In the genomic region with DNA sequence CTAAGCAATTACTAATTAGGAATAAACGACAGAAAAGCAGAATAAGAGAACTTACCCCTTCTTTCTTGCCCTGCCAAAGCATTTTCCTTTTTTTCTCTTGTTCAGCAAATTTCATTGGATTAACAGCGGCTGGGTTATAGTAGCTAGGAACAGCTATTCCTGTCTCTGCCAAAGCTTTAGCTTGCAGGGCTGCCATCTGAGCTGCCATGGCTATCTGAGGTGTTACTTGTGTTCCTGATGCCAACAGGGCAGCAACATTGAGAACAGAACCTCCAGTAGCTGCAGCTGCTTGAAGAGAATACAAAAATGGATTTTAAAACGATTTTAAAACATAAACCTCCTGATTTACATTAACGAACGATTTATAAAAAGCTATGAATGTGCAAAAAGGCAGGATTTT, we compare ENCODE assay signal across 23 cellular contexts.
"Had no signal": no experiment of that assay in that cellular context is flagged by ENCODE, and none has a peak within 500 bp of the region (broad histone marks: within the 10 kb centered on the region; RNA-seq: fewer than 3 reads in every experiment).

No MANE protein-coding gene starts in this region.

- H3K4me3 ChIP-seq: SJSA1 had no signal

- H3K4me1 Mint-ChIP-seq: brain had no signal

- H3K27ac Mint-ChIP-seq: activated CD4-positive, alpha-beta T cell treated with anti-CD3 and anti-CD28 coated beads, Interleukin-2, amount 10 ng/mL, durations not matched to agents 24 days and 14 days; activated CD8-positive, alpha-beta memory T cell treated with anti-CD3 and anti-CD28 coated beads, Interleukin-2, amount 10 ng/mL, durations not matched to agents 7 days and 5 days; brain; T-helper 1 cell treated with Interleukin-12 subunit alpha and Interleukin-12 subunit beta and Interleukin-4 antibody, amounts not matched to agents 30 μg/mL and 1 μg/mL, for 36 hours had no signal

- H3K9me3 ChIP-seq: SJSA1 had no signal

- H3K4me3 Mint-ChIP-seq: activated CD4-positive, alpha-beta T cell treated with anti-CD3 and anti-CD28 coated beads, Interleukin-2, amount 10 ng/mL, durations not matched to agents 24 days and 14 days; activated CD8-positive, alpha-beta memory T cell treated with anti-CD3 and anti-CD28 coated beads, Interleukin-2, amount 10 ng/mL, durations not matched to agents 7 days and 5 days; brain; T-helper 1 cell treated with Interleukin-12 subunit alpha and Interleukin-12 subunit beta and Interleukin-4 antibody, amounts not matched to agents 30 μg/mL and 1 μg/mL, for 36 hours had no signal

- H3K4me1 ChIP-seq: SJSA1 had no signal

- H3K27me3 ChIP-seq: SJSA1 had no signal

- ATAC-seq: activated CD8-positive, alpha-beta memory T cell treated with anti-CD3 and anti-CD28 coated beads, Interleukin-2, amount 10 ng/mL, durations not matched to agents 7 days and 5 days; activated naive CD4-positive, alpha-beta T cell treated with anti-CD3 and anti-CD28 coated beads, Interleukin-2, amount 50 U/mL, for 72 hours; Panc1 had no signal

- H3K27ac ChIP-seq: SJSA1 had no signal

- H3K27me3 Mint-ChIP-seq: activated CD4-positive, alpha-beta T cell treated with anti-CD3 and anti-CD28 coated beads, Interleukin-2, amount 10 ng/mL, durations not matched to agents 24 days and 14 days; activated CD8-positive, alpha-beta memory T cell treated with anti-CD3 and anti-CD28 coated beads, Interleukin-2, amount 10 ng/mL, durations not matched to agents 7 days and 5 days; brain had no signal

- H3K9me3 Mint-ChIP-seq: activated CD4-positive, alpha-beta T cell treated with anti-CD3 and anti-CD28 coated beads, Interleukin-2, amount 10 ng/mL, durations not matched to agents 24 days and 14 days; activated naive CD4-positive, alpha-beta T cell treated with anti-CD3 and anti-CD28 coated beads, Interleukin-2, amount 50 U/mL, for 72 hours; brain; T-helper 1 cell treated with Interleukin-12 subunit alpha and Interleukin-12 subunit beta and Interleukin-4 antibody, amounts not matched to agents 30 μg/mL and 1 μg/mL, for 36 hours had no signal

- DNase-seq: activated CD4-positive, alpha-beta T cell treated with anti-CD3 and anti-CD28 coated beads, Interleukin-2, amount 10 ng/mL, durations not matched to agents 24 days and 14 days; activated CD4-positive, alpha-beta T cell treated with anti-CD3 and anti-CD28 coated beads, Interleukin-2, amount 50 U/mL, for 48 hours; activated CD4-positive, CD25-positive, alpha-beta regulatory T cell treated with anti-CD3 and anti-CD28 coated beads, Interleukin-2, amount 50 U/mL, for 72 hours; activated CD8-positive, alpha-beta memory T cell treated with anti-CD3 and anti-CD28 coated beads, Interleukin-2, amount 10 ng/mL, durations not matched to agents 7 days and 5 days; amygdala; cerebellar nuclear complex; Kasumi-1; KBM-7; NCI-H1105 treated with DMSO at 0.1 percent for 48 hours; NCI-H1436 treated with DMSO at 0.1 percent for 48 hours; NCI-H187; NCI-H2081; NCI-H510A treated with DMSO at 0.1 percent for 48 hours; NCI-H69; NK-92 treated with Interleukin-12 subunit alpha and Interleukin-12 subunit beta, amount 100 ng/mL, for 24 hours; OCI-M1; RPMI8226; SHP77 had no signal
